Comparison of ENCODE assay signal across 27 cellular contexts in the genomic region with DNA sequence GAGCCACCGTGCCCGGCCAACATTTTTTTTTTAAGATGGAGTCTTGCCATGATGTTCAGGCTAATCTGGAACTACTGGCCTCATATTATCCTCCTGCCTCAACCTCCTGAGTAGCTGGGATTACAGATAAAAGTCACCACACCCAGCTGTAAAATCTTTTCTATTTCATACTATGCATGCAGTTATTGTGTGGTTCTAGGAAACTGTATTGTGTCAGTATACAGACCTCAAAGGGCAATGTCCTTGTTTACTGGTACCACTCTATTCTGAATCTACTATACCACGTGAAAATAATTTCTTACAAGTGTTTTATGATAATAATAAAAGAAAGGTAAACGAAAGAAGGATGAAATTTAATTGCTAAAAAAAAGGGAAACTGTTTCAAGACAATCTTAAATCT.
"Had no signal": no experiment of that assay in that cellular context is flagged by ENCODE, and none has a peak within 500 bp of the region (broad histone marks: within the 10 kb centered on the region; RNA-seq: fewer than 3 reads in every experiment).

No MANE protein-coding gene starts in this region.

- H3K27me3 ChIP-seq: colonic mucosa, gastrocnemius medialis, heart left ventricle, hepatocyte, left lung, pancreas, right lobe of liver, suprapubic skin, transverse colon, upper lobe of right lung, uterus had no signal

- H3K4me2 ChIP-seq: hepatocyte had no signal

- H3K36me3 Mint-ChIP-seq: mesothelial cell of epicardium, natural killer cell had no signal

- H2AFZ ChIP-seq: hepatocyte had no signal

- FAIRE-seq: kidney, pancreas, small intestine had no signal

- H3K36me3 ChIP-seq: colonic mucosa, gastrocnemius medialis, heart left ventricle, left lung, pancreas, right lobe of liver, suprapubic skin, transverse colon, upper lobe of right lung, uterus had no signal

- H3K27me3 Mint-ChIP-seq: dendritic cell treated with granulocyte-macrophage colony-stimulating factor and Interleukin-4, amounts not matched to agents 40 ng/mL and 50 ng/mL, for 4 days; stimulated activated naive CD8-positive, alpha-beta T cell treated with anti-CD3 and anti-CD28 coated beads, Interleukin-15, amount 100 ng/mL, for 72 hours had no signal

- H3K9me3 Mint-ChIP-seq: dendritic cell treated with granulocyte-macrophage colony-stimulating factor and Interleukin-4, amounts not matched to agents 40 ng/mL and 50 ng/mL, for 4 days; endodermal cell; stimulated activated naive CD8-positive, alpha-beta T cell treated with anti-CD3 and anti-CD28 coated beads, Interleukin-15, amount 100 ng/mL, for 72 hours had no signal

- H3K9me3 ChIP-seq: colonic mucosa, gastrocnemius medialis, heart left ventricle, left lung, pancreas, right lobe of liver, suprapubic skin, transverse colon, upper lobe of right lung, uterus had no signal

- H3K4me1 ChIP-seq: colonic mucosa, gastrocnemius medialis, heart left ventricle, left lung, right lobe of liver, suprapubic skin, upper lobe of right lung, uterus had no signal

- H3K4me3 ChIP-seq: colonic mucosa, gastrocnemius medialis, heart left ventricle, hepatocyte, left lung, pancreas, right lobe of liver, suprapubic skin, transverse colon, upper lobe of right lung, uterus had no signal

- H3K27ac Mint-ChIP-seq: dendritic cell treated with granulocyte-macrophage colony-stimulating factor and Interleukin-4, amounts not matched to agents 40 ng/mL and 50 ng/mL, for 4 days; endodermal cell; natural killer cell; stimulated activated naive CD8-positive, alpha-beta T cell treated with anti-CD3 and anti-CD28 coated beads, Interleukin-15, amount 100 ng/mL, for 72 hours had no signal

- ATAC-seq: esophagus mucosa; gastrocnemius medialis; heart left ventricle; left lung; natural killer cell; pancreas; right lobe of liver; stimulated activated naive CD8-positive, alpha-beta T cell treated with anti-CD3 and anti-CD28 coated beads, Interleukin-15, amount 100 ng/mL, for 72 hours; upper lobe of right lung had no signal

- H3K4me3 Mint-ChIP-seq: dendritic cell treated with granulocyte-macrophage colony-stimulating factor and Interleukin-4, amounts not matched to agents 40 ng/mL and 50 ng/mL, for 4 days; endodermal cell; mesothelial cell of epicardium; natural killer cell; stimulated activated naive CD8-positive, alpha-beta T cell treated with anti-CD3 and anti-CD28 coated beads, Interleukin-15, amount 100 ng/mL, for 72 hours had no signal

- DNase-seq: colonic mucosa; effector CD8-positive, alpha-beta T cell; endodermal cell; foreskin fibroblast; gastrocnemius medialis; heart left ventricle; kidney; left lung; mesenchymal stem cell; natural killer cell; occipital lobe; pancreas; right lobe of liver; small intestine; stimulated activated CD4-positive, alpha-beta T cell treated with anti-CD3 and anti-CD28 coated beads, Interleukin-15, amount 100 ng/mL, for 24 hours; stimulated activated CD4-positive, alpha-beta T cell treated with anti-CD3 and anti-CD28 coated beads, Interleukin-4, amount 100 ng/mL, for 1 hour; stimulated activated CD8-positive, alpha-beta memory T cell treated with anti-CD3 and anti-CD28 coated beads, Interleukin-4, amount 100 ng/mL, for 48 hours; stimulated activated naive CD4-positive, alpha-beta T cell; stimulated activated naive CD8-positive, alpha-beta T cell treated with anti-CD3 and anti-CD28 coated beads, Interleukin-15, amount 100 ng/mL, for 72 hours; transverse colon; upper lobe of right lung; uterus had no signal

- H3K79me2 ChIP-seq: hepatocyte had no signal

- H3K27ac ChIP-seq: colonic mucosa, gastrocnemius medialis, heart left ventricle, hepatocyte, left lung, pancreas, right lobe of liver, transverse colon, upper lobe of right lung, uterus had no signal

- H3K4me1 Mint-ChIP-seq: endodermal cell; natural killer cell; stimulated activated naive CD8-positive, alpha-beta T cell treated with anti-CD3 and anti-CD28 coated beads, Interleukin-15, amount 100 ng/mL, for 72 hours had no signal
